Comparison of ENCODE assay signal across 7 cellular contexts in genomic region chr12:119762619-119763018, GRCh38.
"Had no signal": no experiment of that assay in that cellular context is flagged by ENCODE, and none has a peak within 500 bp of the region (broad histone marks: within the 10 kb centered on the region; RNA-seq: fewer than 3 reads in every experiment).

No MANE protein-coding gene starts in this region.

- H3K9ac ChIP-seq: KMS-11 had no signal

- H3K27ac ChIP-seq: HL-60, KMS-11 had no signal

- H3K4me3 Mint-ChIP-seq: IgD-negative memory B cell had no signal

- H3K4me1 Mint-ChIP-seq: IgD-negative memory B cell had no signal

- H3K27ac Mint-ChIP-seq: IgD-negative memory B cell had no signal

- FAIRE-seq: HTR-8/SVneo had no signal

- H3K4me2 ChIP-seq: KMS-11 had no signal

- DNase-seq: IMR-90, KBM-7, KG1 had no signal

- H3K27me3 Mint-ChIP-seq: IgD-negative memory B cell had no signal
